Comparison of ENCODE assay signal across 11 cellular contexts in the genomic region with DNA sequence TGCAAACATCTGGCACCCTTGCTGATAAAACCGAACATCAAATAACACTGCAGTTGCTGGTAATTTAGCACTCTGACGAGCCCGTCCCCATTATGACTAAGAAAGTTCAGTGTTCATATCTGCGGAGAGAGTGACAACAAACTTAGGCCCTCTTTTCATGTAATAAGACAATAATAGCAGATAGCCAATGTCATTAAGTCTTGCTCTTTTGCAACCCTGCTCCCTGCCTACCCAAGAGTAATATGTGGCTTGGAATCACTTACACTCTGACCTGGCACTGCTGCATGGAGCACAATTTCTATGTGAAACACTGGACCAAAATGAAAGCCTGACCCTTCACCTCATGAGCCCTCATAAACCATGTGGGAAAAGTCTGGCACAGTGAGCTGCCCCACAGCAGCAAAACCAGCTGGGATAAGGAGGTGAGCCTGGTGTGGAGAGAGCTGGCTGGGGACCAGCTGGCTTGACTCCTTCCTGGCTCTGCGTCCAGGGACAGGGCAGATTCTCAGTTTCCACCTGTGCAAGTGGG.
DNase-seq lines count a peak whose midpoint lies in the region; ATAC-seq and TF ChIP-seq lines count a peak whose summit lies in the region.
"Had no signal": no experiment of that assay in that cellular context is flagged by ENCODE, and none has a peak within 500 bp of the region (broad histone marks: within the 10 kb centered on the region; RNA-seq: fewer than 3 reads in every experiment).

No MANE protein-coding gene starts in this region.

- peaks cover 28% of the 10 kb centered on the region for H3K36me3 Mint-ChIP-seq in progenitor cell of endocrine pancreas (ENCODE audit: insufficient read depth)

- DNase-seq in DMS79 treated with DMSO at 0.1 percent for 48 hours (lab: John Stamatoyannopoulos, UW) = peak; percentile 39
- no peak for DNase-seq in RWPE1 (ENCODE audit: low spot score)
- DNase-seq in Right ventricle myocardium inferior (ENCODE audit: missing footprints) = peak; percentile 83
- no peak for DNase-seq in progenitor cell of endocrine pancreas (ENCODE audit: low spot score, unreplicated experiment)
- no peak for DNase-seq in ureter (ENCODE audit: low spot score)
- DNase-seq in activated CD4-positive, CD25-positive, alpha-beta regulatory T cell (lab: John Stamatoyannopoulos, UW) = no peak
- no peak for DNase-seq in glomerular visceral epithelial cell (ENCODE audit: extremely low spot score)
- DNase-seq: brain microvascular endothelial cell, NCI-H2227 treated with DMSO at 0.1 percent for 48 hours had no signal

- CTCF ChIA-PET in RWPE1 (lab: Yijun Ruan, JAX) = no interaction called here

- intact Hi-C loops in Right ventricle myocardium inferior (cut with DNase I) = no loop called here

- H3K27ac ChIP-seq in RWPE1 = peak overlapping the region; percentile 59
- H3K27ac ChIP-seq: brain microvascular endothelial cell, epithelial cell of prostate had no signal

- TF ChIP-seq CTCF in RWPE1 (conservative IDR thresholded peaks at IDR 0.05; ENCODE audit: low read depth) (no peak), progenitor cell of endocrine pancreas (IDR thresholded peaks at IDR 0.05; ENCODE audit: unreplicated experiment) (no peak)

- H3K4me3 Mint-ChIP-seq in progenitor cell of endocrine pancreas (ENCODE audit: low read depth) = peak overlapping the region; percentile 5

- ATAC-seq in Right ventricle myocardium inferior (peak; percentile 88), GM19035 (IDR thresholded peaks at IDR 0.05; ENCODE audit: unreplicated experiment) (no peak)

- POLR2A ChIA-PET in RWPE1 (lab: Yijun Ruan, JAX; ENCODE audit: low non-redundant PET) = no interaction called here

- H3K27ac Mint-ChIP-seq in progenitor cell of endocrine pancreas = peak overlapping the region; percentile 84

- H3K27me3 Mint-ChIP-seq in progenitor cell of endocrine pancreas = no peaks in the 10 kb centered on the region

- peaks cover 5% of the 10 kb centered on the region for H3K9me3 Mint-ChIP-seq in progenitor cell of endocrine pancreas (ENCODE audit: low read depth)

- peaks cover 41% of the 10 kb centered on the region for H3K4me1 Mint-ChIP-seq in progenitor cell of endocrine pancreas (ENCODE audit: low read depth)

Comparison
In these comparisons a context has a peak if more than half of its experiments do, and no peak if none do; other contexts are left out.
1. DNase-seq: peak in DMS79 treated with DMSO at 0.1 percent for 48 hours (single experiment) and Right ventricle myocardium inferior (single experiment); none in RWPE1 (single experiment), progenitor cell of endocrine pancreas (single experiment), ureter (single experiment), activated CD4-positive, CD25-positive, alpha-beta regulatory T cell (0 of 4) and glomerular visceral epithelial cell (single experiment).